In genomic region chr5:112210430-112211005, GRCh38 we compare ENCODE assay signal across 9 cellular contexts.
DNase-seq lines count a peak whose midpoint lies in the region; ATAC-seq, FAIRE-seq and TF ChIP-seq lines count a peak whose summit lies in the region.
"Had no signal": no experiment of that assay in that cellular context is flagged by ENCODE, and none has a peak within 500 bp of the region (broad histone marks: within the 10 kb centered on the region; RNA-seq: fewer than 3 reads in every experiment).

No MANE protein-coding gene starts in this region.

- no peaks in the 10 kb centered on the region for H3K27me3 Mint-ChIP-seq in nephron progenitor cell (ENCODE audit: low read depth, poor library complexity)

- H3K4me1 ChIP-seq in A549 (no peaks in the 10 kb centered on the region), PC-3 (ENCODE audit: insufficient read depth, low read length) (no peaks in the 10 kb centered on the region)

- H3K4me3 Mint-ChIP-seq in nephron progenitor cell, result no peak overlapping the region

- H3K79me2 ChIP-seq in PC-3 (ENCODE audit: low read length), result no peaks in the 10 kb centered on the region

- TF ChIP-seq POLR2A in A549 (IDR thresholded peaks at IDR 0.05; ENCODE audit: low read length) (no peak), erythroblast (IDR thresholded peaks at IDR 0.05; ENCODE audit: low read length) (no peak)

- H3K36me3 Mint-ChIP-seq in nephron progenitor cell (ENCODE audit: low read depth), result no peaks in the 10 kb centered on the region

- peak; percentile 76 for TF ChIP-seq CTCF in A549 (IDR thresholded peaks at IDR 0.05)
- TF ChIP-seq CTCF in GM12873 (IDR thresholded peaks at IDR 0.05; ENCODE audit: insufficient read depth, low read depth, low read length, missing control alignments), result peak; percentile 46
- TF ChIP-seq CTCF in PC-3 (conservative IDR thresholded peaks at IDR 0.05; ENCODE audit: low read depth, low read length), result peak; percentile 86
- peak; percentile 63 for TF ChIP-seq CTCF in nephron progenitor cell (IDR thresholded peaks at IDR 0.05)

- H3K27me3 ChIP-seq in PC-3 (ENCODE audit: low read length), result peaks cover 30% of the 10 kb centered on the region

- H2AFZ ChIP-seq in PC-3 (ENCODE audit: low read length), result no peak overlapping the region

- DNase-seq in A549 (ENCODE audit: low read depth in 1 of 2, low spot score in 1 of 2) (peak; percentile 9 to 66), PC-3 (peak; percentile 54), erythroblast (lab: John Stamatoyannopoulos, UW) (peak; percentile 57 to 73), nephron progenitor cell (peak; percentile 24), hepatic stellate cell (ENCODE audit: low spot score) (no peak)

- H3K36me3 ChIP-seq in PC-3 (ENCODE audit: low read depth, low read length), result no peaks in the 10 kb centered on the region

- H3K9ac ChIP-seq in PC-3 (ENCODE audit: low read length), result no peak overlapping the region

- no peaks in the 10 kb centered on the region for H3K9me3 Mint-ChIP-seq in nephron progenitor cell

- no peaks in the 10 kb centered on the region for H4K20me1 ChIP-seq in PC-3 (ENCODE audit: low read length)

- intact Hi-C loops in PC-3 (cut with micrococcal nuclease), result loop anchor here (1.0 kb wide), 1 partner anchor 210 kb away; no protein-coding TSS in a partner anchor

- CTCF ChIA-PET in A549 (lab: Yijun Ruan, JAX), result interaction anchor here (0.7 to 2.5 kb wide), 9 partner anchors 10 to 209 kb away, joined by 3 to 19 read pairs (median 4); partner anchors contain the start of gene EPB41L4A
- CTCF ChIA-PET in PC-3 (lab: Charles Lee), result no interaction called here

- POLR2A ChIA-PET in A549 (lab: Yijun Ruan, JAX) (no interaction called here), PC-3 (lab: Charles Lee; ENCODE audit: unreplicated experiment) (no interaction called here)

- 34% methylated on average over 6 of the region's 6 CpGs for WGBS in A549 (ENCODE audit: missing lambda C conversion rate)

- no peak for FAIRE-seq in A549 (lab: Jason Lieb, UNC)
- FAIRE-seq: colon had no signal

- no peak overlapping the region for H3K4me3 ChIP-seq in A549
- no peak overlapping the region for H3K4me3 ChIP-seq in PC-3 (ENCODE audit: low read length)

- TF ChIP-seq RAD21 in A549 (conservative IDR thresholded peaks at IDR 0.05 in 1 of 2, IDR thresholded peaks at IDR 0.05 in 1 of 2), result peak; percentile 80 to 82

- H3F3A ChIP-seq in PC-3 (ENCODE audit: low read length, unreplicated experiment), result no peaks in the 10 kb centered on the region

- H3K27ac ChIP-seq in A549 (no peak overlapping the region), PC-3 (ENCODE audit: low read length) (no peak overlapping the region)

- BruUV-seq in PC-3 (replicated peaks; lab: Mats Ljungman, UMichigan), result no TSS peak

- H3K27ac Mint-ChIP-seq in nephron progenitor cell, result no peak overlapping the region

- H3K4me2 ChIP-seq in A549 (no peak overlapping the region), PC-3 (ENCODE audit: low read length) (no peak overlapping the region)

- H3K9me3 ChIP-seq in A549 (no peaks in the 10 kb centered on the region), PC-3 (ENCODE audit: low read length) (no peaks in the 10 kb centered on the region)

- H3K4me1 Mint-ChIP-seq in nephron progenitor cell, result peaks cover 19% of the 10 kb centered on the region

- peak; percentile 70 to 90; a peak in 5 of 6 replicates for ATAC-seq in A549
- peak; percentile 56 for ATAC-seq in PC-3
- ATAC-seq in HG03354 (IDR thresholded peaks at IDR 0.05; ENCODE audit: poor library complexity, severe bottlenecking, unreplicated experiment), result no peak
- no peak for ATAC-seq in GM18907 (IDR thresholded peaks at IDR 0.05; ENCODE audit: unreplicated experiment)

- TF ChIP-seq EP300 in A549 (IDR thresholded peaks at IDR 0.05), result no peak

- H3K9me2 ChIP-seq in PC-3 (replicated peaks; ENCODE audit: low read length), result no peaks in the 10 kb centered on the region

TF ChIP-seq in A549, 52 proteins besides CTCF, POLR2A, EP300 and RAD21:
- TF ChIP-seq JUNB (IDR thresholded peaks at IDR 0.05) (no peak), SMC3 (IDR thresholded peaks at IDR 0.05) (peak; percentile 92), SREBF2 (IDR thresholded peaks at IDR 0.05) (no peak), KDM1A (IDR thresholded peaks at IDR 0.05; ENCODE audit: low read depth) (no peak), RNF2 (IDR thresholded peaks at IDR 0.05; ENCODE audit: borderline replicate concordance, low read depth) (no peak), HOXB13 (CRISPR knock-in tag; IDR thresholded peaks at IDR 0.05; ENCODE audit: low read depth) (no peak), POLR2AphosphoS2 (conservative IDR thresholded peaks at IDR 0.05; ENCODE audit: low read length) (no peak), USF2 (IDR thresholded peaks at IDR 0.05) (no peak), FOSL2 (IDR thresholded peaks at IDR 0.05) (no peak), FOSL2 (CRISPR knock-in tag; IDR thresholded peaks at IDR 0.05) (no peak), CBX8 (IDR thresholded peaks at IDR 0.05) (no peak), MYC (IDR thresholded peaks at IDR 0.05; ENCODE audit: borderline replicate concordance, low read length) (no peak), TP53 (CRISPR knock-in tag; IDR thresholded peaks at IDR 0.05) (no peak), ZFP36 (IDR thresholded peaks at IDR 0.05; ENCODE audit: borderline replicate concordance, partially characterized antibody) (no peak), CHD4 (IDR thresholded peaks at IDR 0.05; ENCODE audit: borderline replicate concordance) (no peak), GATA3 (IDR thresholded peaks at IDR 0.05; ENCODE audit: borderline replicate concordance) (peak; percentile 83), MAFK (IDR thresholded peaks at IDR 0.05; ENCODE audit: partially characterized antibody) (no peak)
- TF ChIP-seq, protein P1, sequence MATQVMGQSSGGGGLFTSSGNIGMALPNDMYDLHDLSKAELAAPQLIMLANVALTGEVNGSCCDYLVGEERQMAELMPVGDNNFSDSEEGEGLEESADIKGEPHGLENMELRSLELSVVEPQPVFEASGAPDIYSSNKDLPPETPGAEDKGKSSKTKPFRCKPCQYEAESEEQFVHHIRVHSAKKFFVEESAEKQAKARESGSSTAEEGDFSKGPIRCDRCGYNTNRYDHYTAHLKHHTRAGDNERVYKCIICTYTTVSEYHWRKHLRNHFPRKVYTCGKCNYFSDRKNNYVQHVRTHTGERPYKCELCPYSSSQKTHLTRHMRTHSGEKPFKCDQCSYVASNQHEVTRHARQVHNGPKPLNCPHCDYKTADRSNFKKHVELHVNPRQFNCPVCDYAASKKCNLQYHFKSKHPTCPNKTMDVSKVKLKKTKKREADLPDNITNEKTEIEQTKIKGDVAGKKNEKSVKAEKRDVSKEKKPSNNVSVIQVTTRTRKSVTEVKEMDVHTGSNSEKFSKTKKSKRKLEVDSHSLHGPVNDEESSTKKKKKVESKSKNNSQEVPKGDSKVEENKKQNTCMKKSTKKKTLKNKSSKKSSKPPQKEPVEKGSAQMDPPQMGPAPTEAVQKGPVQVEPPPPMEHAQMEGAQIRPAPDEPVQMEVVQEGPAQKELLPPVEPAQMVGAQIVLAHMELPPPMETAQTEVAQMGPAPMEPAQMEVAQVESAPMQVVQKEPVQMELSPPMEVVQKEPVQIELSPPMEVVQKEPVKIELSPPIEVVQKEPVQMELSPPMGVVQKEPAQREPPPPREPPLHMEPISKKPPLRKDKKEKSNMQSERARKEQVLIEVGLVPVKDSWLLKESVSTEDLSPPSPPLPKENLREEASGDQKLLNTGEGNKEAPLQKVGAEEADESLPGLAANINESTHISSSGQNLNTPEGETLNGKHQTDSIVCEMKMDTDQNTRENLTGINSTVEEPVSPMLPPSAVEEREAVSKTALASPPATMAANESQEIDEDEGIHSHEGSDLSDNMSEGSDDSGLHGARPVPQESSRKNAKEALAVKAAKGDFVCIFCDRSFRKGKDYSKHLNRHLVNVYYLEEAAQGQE (IDR thresholded peaks at IDR 0.05), result no peak
TF ChIP-seq in A549: peak in this region for 2.

Comparison
In these comparisons a context has a peak if more than half of its experiments do, and no peak if none do; other contexts are left out.
1. ATAC-seq: peak in A549 (2 of 2) and PC-3 (single experiment); none in HG03354 (single experiment) and GM18907 (single experiment).
2. Peak in every context shown above with its lines, with median percentiles within 50 percentile points of each other: CTCF ChIP-seq.